1 cellular context compared by ENCODE assay signal in the genomic region with DNA sequence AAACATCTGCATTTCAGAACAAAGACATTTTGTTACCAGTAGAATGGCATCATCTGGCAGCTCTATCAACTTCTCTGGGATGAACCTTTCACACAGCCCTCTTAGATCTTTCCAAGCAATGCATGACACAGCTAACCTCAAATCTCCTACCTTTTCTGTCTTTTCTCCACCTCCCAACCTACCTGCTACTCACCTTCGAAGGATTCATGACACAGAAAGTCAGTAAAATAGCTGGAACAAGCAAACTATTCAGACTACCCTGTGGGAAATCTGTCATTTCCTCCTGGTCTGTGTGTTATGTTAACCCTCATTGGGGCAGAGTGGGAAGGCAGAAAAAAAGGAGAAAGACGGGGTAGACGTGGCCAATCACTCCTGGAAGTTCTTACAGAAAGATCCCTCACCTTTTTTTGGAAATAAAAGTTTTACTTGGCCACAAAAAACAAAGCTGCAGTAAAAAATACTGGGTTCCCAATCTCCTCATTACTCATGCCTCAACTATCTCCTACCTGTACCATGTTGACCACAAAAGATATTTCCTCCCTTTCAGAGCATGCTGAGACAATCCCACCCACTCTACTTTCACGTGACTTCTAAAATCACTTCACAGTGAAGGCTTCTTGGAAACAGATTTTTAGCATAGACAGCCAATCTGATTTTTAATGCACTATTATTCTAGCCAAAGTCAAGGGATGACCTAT.
TF ChIP-seq lines count a peak whose summit lies in the region.

No MANE protein-coding gene starts in this region.

TF ChIP-seq in endothelial cell of umbilical vein, 7 proteins besides CTCF, POLR2A, EP300 and RAD21:
- TF ChIP-seq MYC (IDR thresholded peaks at IDR 0.05; ENCODE audit: low read depth, low read length): no peak
- no peak for TF ChIP-seq POLR2AphosphoS5 (IDR thresholded peaks at IDR 0.05; ENCODE audit: insufficient read depth, low read depth, low read length)
- TF ChIP-seq, protein P1, sequence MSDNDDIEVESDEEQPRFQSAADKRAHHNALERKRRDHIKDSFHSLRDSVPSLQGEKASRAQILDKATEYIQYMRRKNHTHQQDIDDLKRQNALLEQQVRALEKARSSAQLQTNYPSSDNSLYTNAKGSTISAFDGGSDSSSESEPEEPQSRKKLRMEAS (IDR thresholded peaks at IDR 0.05; ENCODE audit: insufficient read depth, insufficient read length): no peak
- TF ChIP-seq EZH2 (IDR thresholded peaks at IDR 0.05; ENCODE audit: borderline replicate concordance, low read depth, low read length, severe bottlenecking): no peak
- no peak for TF ChIP-seq GATA2 (IDR thresholded peaks at IDR 0.05; ENCODE audit: insufficient read depth, insufficient read length, low read depth, low read length)
- TF ChIP-seq JUN (IDR thresholded peaks at IDR 0.05; ENCODE audit: borderline replicate concordance, insufficient read depth, insufficient read length, low read depth): no peak
- TF ChIP-seq FOS (IDR thresholded peaks at IDR 0.05; ENCODE audit: borderline replicate concordance, insufficient read depth, low read length): no peak
